In the genomic region with DNA sequence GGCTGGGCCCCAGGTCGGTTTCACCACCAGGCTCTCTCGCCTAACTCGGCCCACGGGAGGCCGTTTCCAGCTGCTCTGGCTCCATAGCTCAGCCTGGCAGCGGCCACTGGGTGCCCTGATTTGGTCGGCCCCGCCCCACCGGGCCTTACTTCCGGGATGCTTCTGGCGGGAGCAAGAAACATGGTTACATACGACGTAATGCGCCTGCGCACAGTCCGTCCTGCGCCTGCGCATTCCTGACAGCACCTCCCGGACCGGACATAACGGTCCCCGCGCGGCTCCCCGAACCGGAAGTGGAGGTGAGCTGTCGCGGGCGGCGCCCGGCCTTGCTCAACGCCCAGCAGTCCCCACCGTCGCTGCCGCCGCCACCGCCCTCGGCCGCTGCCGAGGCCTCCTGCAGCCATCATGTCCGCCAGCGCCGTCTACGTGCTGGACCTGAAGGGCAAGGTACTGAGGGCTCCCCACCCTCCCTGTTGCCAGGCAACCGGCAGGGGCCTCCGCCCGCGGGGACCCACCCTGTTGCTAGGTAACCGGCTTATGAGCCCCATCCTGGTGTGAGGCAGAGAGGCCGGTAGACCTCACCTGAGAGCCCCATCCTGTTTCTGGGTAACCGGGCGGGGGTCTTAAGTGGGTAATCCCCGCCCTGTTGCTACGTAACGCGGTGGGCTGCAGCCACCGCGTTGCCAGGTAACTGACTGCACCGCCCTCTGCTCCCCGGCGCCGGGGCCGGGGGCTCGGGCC, we compare ENCODE assay signal across 1 cellular context.
TF ChIP-seq lines count a peak whose summit lies in the region.

TSS of gene AP1M1 (plus strand) at position 290 of the 741 bp plus-strand sequence. CDS start at position 406, 116 bp downstream.

TF ChIP-seq in HCT116, 20 proteins besides CTCF, POLR2A, EP300 and RAD21 (continued from another document):
- TF ChIP-seq, protein P1, sequence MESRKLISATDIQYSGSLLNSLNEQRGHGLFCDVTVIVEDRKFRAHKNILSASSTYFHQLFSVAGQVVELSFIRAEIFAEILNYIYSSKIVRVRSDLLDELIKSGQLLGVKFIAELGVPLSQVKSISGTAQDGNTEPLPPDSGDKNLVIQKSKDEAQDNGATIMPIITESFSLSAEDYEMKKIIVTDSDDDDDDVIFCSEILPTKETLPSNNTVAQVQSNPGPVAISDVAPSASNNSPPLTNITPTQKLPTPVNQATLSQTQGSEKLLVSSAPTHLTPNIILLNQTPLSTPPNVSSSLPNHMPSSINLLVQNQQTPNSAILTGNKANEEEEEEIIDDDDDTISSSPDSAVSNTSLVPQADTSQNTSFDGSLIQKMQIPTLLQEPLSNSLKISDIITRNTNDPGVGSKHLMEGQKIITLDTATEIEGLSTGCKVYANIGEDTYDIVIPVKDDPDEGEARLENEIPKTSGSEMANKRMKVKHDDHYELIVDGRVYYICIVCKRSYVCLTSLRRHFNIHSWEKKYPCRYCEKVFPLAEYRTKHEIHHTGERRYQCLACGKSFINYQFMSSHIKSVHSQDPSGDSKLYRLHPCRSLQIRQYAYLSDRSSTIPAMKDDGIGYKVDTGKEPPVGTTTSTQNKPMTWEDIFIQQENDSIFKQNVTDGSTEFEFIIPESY (IDR thresholded peaks at IDR 0.05; ENCODE audit: extremely low read depth, insufficient replicate concordance, low read length): no peak
- TF ChIP-seq YY1 (IDR thresholded peaks at IDR 0.05; ENCODE audit: extremely low read depth, insufficient replicate concordance, low read depth, low read length): no peak
TF ChIP-seq in HCT116: peak in this region for 6.
